ENCODE assay signal across 8 cellular contexts in genomic region chr9:3526166-3526902, GRCh38. TPM values are rescaled to one million over a fixed set of nuclear protein-coding genes. Genes with fewer than 3 reads are reported as not detected.
A peak's percentile ranks its signal among the peaks of the same experiment; 100 is the strongest.
DNase-seq lines count a peak whose midpoint lies in the region; ATAC-seq, FAIRE-seq and TF ChIP-seq lines count a peak whose summit lies in the region.

No MANE protein-coding gene starts in this region.

- H2AFZ ChIP-seq in ACC112 (ENCODE audit: low read length, unreplicated experiment), result peak overlapping the region; percentile 99

- DNase-seq in NCI-H2107 treated with DMSO at 0.1 percent for 48 hours (lab: John Stamatoyannopoulos, UW; ENCODE audit: unreplicated experiment) (peak; percentile 67), T47D (ENCODE audit: low read depth in 1 of 2, low spot score in 1 of 2) (peak; percentile 51 to 86), iPS-NIHi7 (ENCODE audit: extremely low spot score) (peak; percentile 76), small intestine (peak; percentile 86)

- H3K4me3 ChIP-seq in ACC112 (ENCODE audit: low read depth, low read length) (peak overlapping the region; percentile 82), small intestine (ENCODE audit: low read depth in 1 of 2, low read length in 2 of 2) (peak overlapping the region; percentile 73 to 92)

- WGBS in small intestine, 3 donors, result 0% methylated on average over 60 to 67 of the region's 67 CpGs

- peaks cover 6% of the 10 kb centered on the region; the same call in 1 of the 2 replicates for H3K36me3 ChIP-seq in ACC112 (ENCODE audit: insufficient read depth, low read length)
- no peaks in the 10 kb centered on the region for H3K36me3 ChIP-seq in small intestine (ENCODE audit: control insufficient read depth in 2 of 2, insufficient read depth in 2 of 2, low read length in 2 of 2)

- H3K4me1 ChIP-seq in ACC112 (ENCODE audit: control insufficient read depth, insufficient read depth, low read length, unreplicated experiment) (peaks cover 16% of the 10 kb centered on the region), small intestine (ENCODE audit: control insufficient read depth in 2 of 2, insufficient read depth in 1 of 2, low read depth in 1 of 2, low read length in 1 of 2) (no peaks in the 10 kb centered on the region)

- peaks cover 49% of the 10 kb centered on the region for H3K79me2 ChIP-seq in ACC112 (ENCODE audit: control insufficient read depth, insufficient read depth, low read length, unreplicated experiment)

- in situ Hi-C loops in T47D (cut with HindIII; ENCODE audit: low pct_unique_long_range_greater_than_20kb, low sequenced_read_pairs), result no loop called here

- FAIRE-seq in small intestine (lab: Jason Lieb, UNC), result no peak

- H3K27me3 ChIP-seq in ACC112 (ENCODE audit: insufficient read depth, low read length) (no peaks in the 10 kb centered on the region), small intestine (ENCODE audit: control insufficient read depth in 2 of 2, insufficient read depth in 2 of 2, low read length in 2 of 2) (no peaks in the 10 kb centered on the region)

- peak; percentile 40 for ATAC-seq in GM18861 (IDR thresholded peaks at IDR 0.05; ENCODE audit: unreplicated experiment)
- ATAC-seq in HG03095 (IDR thresholded peaks at IDR 0.05; ENCODE audit: unreplicated experiment), result peak; percentile 56

- H3K9me3 ChIP-seq in small intestine (ENCODE audit: control insufficient read depth, low read depth), result no peaks in the 10 kb centered on the region

- peak overlapping the region; percentile 100 for H3K27ac ChIP-seq in ACC112 (ENCODE audit: low read depth, low read length)
- H3K27ac ChIP-seq in VCaP, result peak overlapping the region; percentile 100
- H3K27ac ChIP-seq in small intestine (ENCODE audit: low read depth in 1 of 2, low read length in 1 of 2), result peak overlapping the region; percentile 100

- no peak for TF ChIP-seq CTCF in VCaP (conservative IDR thresholded peaks at IDR 0.05)

RNA-seq across cellular contexts. Expression of gene RFX3, which starts 0.5 kb away (rescaled TPM):
- 1 to 10 TPM in 1 of 3 donors, under 1 TPM in 2; 0.27 to 1.9 (median 0.67) TPM for polyA plus RNA-seq in small intestine

Comparison
In these comparisons a context has a peak if more than half of its experiments do, and no peak if none do; other contexts are left out.
1. Peak in every context shown above with its lines: DNase-seq, ATAC-seq, H3K4me3 ChIP-seq and H3K27ac ChIP-seq.